In genomic region chr11:91703042-91703441, GRCh38 we compare ENCODE assay signal across 20 cellular contexts.
DNase-seq lines count a peak whose midpoint lies in the region; ATAC-seq, FAIRE-seq and TF ChIP-seq lines count a peak whose summit lies in the region.
"Had no signal": no experiment of that assay in that cellular context is flagged by ENCODE, and none has a peak within 500 bp of the region (broad histone marks: within the 10 kb centered on the region; RNA-seq: fewer than 3 reads in every experiment).

No MANE protein-coding gene starts in this region.

- no peaks in the 10 kb centered on the region for H3K79me2 ChIP-seq in Karpas-422 (ENCODE audit: low read length)

- TF ChIP-seq POLR2A in A549 (IDR thresholded peaks at IDR 0.05; ENCODE audit: low read length) = no peak

- intact Hi-C loops in left colon (cut with DNase I, micrococcal nuclease) (no loop called here), posterior vena cava (cut with DNase I) (no loop called here)

- DNase-seq in A549 (ENCODE audit: low read depth in 1 of 2, low spot score in 1 of 2) (no peak), HT-29 (ENCODE audit: low spot score) (peak; percentile 44), NCI-H526 treated with DMSO at 0.1 percent for 48 hours (lab: John Stamatoyannopoulos, UW) (peak; percentile 73), left colon (no peak), posterior vena cava (ENCODE audit: low spot score) (no peak), Karpas-422 (no peak), WTC11 (ENCODE audit: low spot score) (no peak), OCI-M1 (lab: John Stamatoyannopoulos, UW) (no peak)
- DNase-seq: 8988T; C1 segment of cervical spinal cord; CD4-positive, alpha-beta memory T cell; COR-L47; DMS153; DND-41; H9 had no signal

- ATAC-seq in A549 (no peak), left colon (peak; percentile 78), WTC11 (no peak)
- ATAC-seq: GM23338, HCT116 had no signal

- H3K4me3 Mint-ChIP-seq in WTC11 = no peak overlapping the region
- H3K4me3 Mint-ChIP-seq: CD4-positive, alpha-beta memory T cell; GM23338; H9 had no signal

- H3K4me1 ChIP-seq in A549 = peaks cover 16% of the 10 kb centered on the region; the same call in 2 of the 3 replicates
- no peaks in the 10 kb centered on the region for H3K4me1 ChIP-seq in Karpas-422 (ENCODE audit: low read length)

- no peaks in the 10 kb centered on the region for H3K36me3 ChIP-seq in Karpas-422 (ENCODE audit: insufficient read depth, low read length)

- H3K27ac Mint-ChIP-seq in WTC11 = no peak overlapping the region
- H3K27ac Mint-ChIP-seq: CD4-positive, alpha-beta memory T cell; GM23338; H9 had no signal

- no peaks in the 10 kb centered on the region for H3K9me2 ChIP-seq in Karpas-422 (replicated peaks; ENCODE audit: insufficient read depth, low read length)

- H3K4me2 ChIP-seq in A549 = peak overlapping the region; percentile 57
- no peak overlapping the region for H3K4me2 ChIP-seq in Karpas-422 (ENCODE audit: low read depth, low read length, poor library complexity, severe bottlenecking)
- H3K4me2 ChIP-seq: GM23338 had no signal

- POLR2A ChIA-PET in A549 (lab: Yijun Ruan, JAX) (no interaction called here), WTC11 (lab: Charles Lee) (no interaction called here)

- WGBS in A549 (ENCODE audit: missing lambda C conversion rate) = 48% methylated on average over 1 of the region's 1 CpG

- no peak overlapping the region for H2AFZ ChIP-seq in Karpas-422 (ENCODE audit: low read length)
- H2AFZ ChIP-seq: GM23338 had no signal

- H3K9me3 ChIP-seq in A549 (no peaks in the 10 kb centered on the region), Karpas-422 (ENCODE audit: low read length) (peaks cover 76% of the 10 kb centered on the region)

- no peak for FAIRE-seq in A549 (lab: Jason Lieb, UNC)
- FAIRE-seq: G401.6, GM12891, GM18507 had no signal

- TF ChIP-seq EP300 in A549 (IDR thresholded peaks at IDR 0.05) = no peak

- H3K27me3 ChIP-seq in Karpas-422 (ENCODE audit: low read length) = no peaks in the 10 kb centered on the region

- no peaks in the 10 kb centered on the region for H3K9me3 Mint-ChIP-seq in WTC11
- H3K9me3 Mint-ChIP-seq: GM23338, H9 had no signal

- H3K4me3 ChIP-seq in A549 (no peak overlapping the region), Karpas-422 (ENCODE audit: low read length) (no peak overlapping the region)
- H3K4me3 ChIP-seq: GM23338 had no signal

- H3K27ac ChIP-seq in A549 (no peak overlapping the region), Karpas-422 (ENCODE audit: low read length) (no peak overlapping the region)

- CTCF ChIA-PET in A549 (lab: Yijun Ruan, JAX) (no interaction called here), WTC11 (lab: Charles Lee) (no interaction called here)

- no peaks in the 10 kb centered on the region for H3K36me3 Mint-ChIP-seq in WTC11
- H3K36me3 Mint-ChIP-seq: CD4-positive, alpha-beta memory T cell had no signal

- no peak overlapping the region for H3K9ac ChIP-seq in Karpas-422 (ENCODE audit: low read length)

- no peaks in the 10 kb centered on the region for H4K20me1 ChIP-seq in Karpas-422 (ENCODE audit: insufficient read depth, low read depth, low read length)

- TF ChIP-seq CTCF in A549 (IDR thresholded peaks at IDR 0.05) = no peak
- no peak for TF ChIP-seq CTCF in WTC11 (IDR thresholded peaks at IDR 0.05)

- H3K27me3 Mint-ChIP-seq in WTC11 (ENCODE audit: low read depth) = no peaks in the 10 kb centered on the region
- H3K27me3 Mint-ChIP-seq: CD4-positive, alpha-beta memory T cell had no signal

- peaks cover 5% of the 10 kb centered on the region for H3K4me1 Mint-ChIP-seq in WTC11
- H3K4me1 Mint-ChIP-seq: CD4-positive, alpha-beta memory T cell; GM23338; H9 had no signal

- TF ChIP-seq RAD21 in A549 (conservative IDR thresholded peaks at IDR 0.05 in 1 of 2, IDR thresholded peaks at IDR 0.05 in 1 of 2) = no peak

TF ChIP-seq in A549, 52 proteins besides CTCF, POLR2A, EP300 and RAD21 (continues in another document):
- TF ChIP-seq NFE2L2 (conservative IDR thresholded peaks at IDR 0.05; ENCODE audit: low read length) = no peak
- no peak for TF ChIP-seq TP53 (CRISPR knock-in tag; IDR thresholded peaks at IDR 0.05)
- no peak for TF ChIP-seq ZNF302 (CRISPR knock-in tag; IDR thresholded peaks at IDR 0.05)
- no peak for TF ChIP-seq RCOR1 (IDR thresholded peaks at IDR 0.05; ENCODE audit: low read depth, low read length)
- TF ChIP-seq EHF (CRISPR knock-in tag; IDR thresholded peaks at IDR 0.05) = no peak
- TF ChIP-seq MAFK (IDR thresholded peaks at IDR 0.05; ENCODE audit: partially characterized antibody) = no peak
- no peak for TF ChIP-seq FOXS1 (CRISPR knock-in tag; IDR thresholded peaks at IDR 0.05)
- no peak for TF ChIP-seq PBX3 (IDR thresholded peaks at IDR 0.05)
- no peak for TF ChIP-seq ATOH8 (CRISPR knock-in tag; IDR thresholded peaks at IDR 0.05; ENCODE audit: low read depth)
- no peak for TF ChIP-seq BHLHE40 (IDR thresholded peaks at IDR 0.05; ENCODE audit: low read depth, low read length)
- no peak for TF ChIP-seq RNF2 (IDR thresholded peaks at IDR 0.05; ENCODE audit: borderline replicate concordance, low read depth)
- no peak for TF ChIP-seq ELK1 (IDR thresholded peaks at IDR 0.05; ENCODE audit: low read depth, low read length)
- TF ChIP-seq NR3C1 (IDR thresholded peaks at IDR 0.05) = no peak
- TF ChIP-seq KDM1A (IDR thresholded peaks at IDR 0.05; ENCODE audit: low read depth) = no peak

TF ChIP-seq in WTC11, 78 proteins besides CTCF, POLR2A, EP300 and RAD21 (continues in another document):
- TF ChIP-seq USF2 (CRISPR knock-in tag; IDR thresholded peaks at IDR 0.05) (no peak), ZNF219 (CRISPR knock-in tag; IDR thresholded peaks at IDR 0.05; ENCODE audit: borderline replicate concordance) (no peak), IRF2 (CRISPR knock-in tag; IDR thresholded peaks at IDR 0.05; ENCODE audit: borderline replicate concordance, low read depth) (no peak), CBFB (CRISPR knock-in tag; IDR thresholded peaks at IDR 0.05; ENCODE audit: low read depth) (no peak), SMAD3 (CRISPR knock-in tag; IDR thresholded peaks at IDR 0.05; ENCODE audit: borderline replicate concordance) (no peak), PREB (CRISPR knock-in tag; IDR thresholded peaks at IDR 0.05; ENCODE audit: borderline replicate concordance) (no peak), MXD4 (CRISPR knock-in tag; IDR thresholded peaks at IDR 0.05; ENCODE audit: borderline replicate concordance) (no peak), ARID4B (CRISPR knock-in tag; IDR thresholded peaks at IDR 0.05; ENCODE audit: borderline replicate concordance) (no peak), ZNF512 (CRISPR knock-in tag; IDR thresholded peaks at IDR 0.05; ENCODE audit: borderline replicate concordance) (no peak)

Comparison
In these comparisons a context has a peak if more than half of its experiments do, and no peak if none do; other contexts are left out.
1. DNase-seq: peak in HT-29 (single experiment) and NCI-H526 treated with DMSO at 0.1 percent for 48 hours (single experiment); none in A549 (0 of 2), left colon (0 of 2), posterior vena cava (single experiment), Karpas-422 (single experiment), WTC11 (single experiment) and OCI-M1 (single experiment).